ENCODE assay signal across 2 cellular contexts in the genomic region with DNA sequence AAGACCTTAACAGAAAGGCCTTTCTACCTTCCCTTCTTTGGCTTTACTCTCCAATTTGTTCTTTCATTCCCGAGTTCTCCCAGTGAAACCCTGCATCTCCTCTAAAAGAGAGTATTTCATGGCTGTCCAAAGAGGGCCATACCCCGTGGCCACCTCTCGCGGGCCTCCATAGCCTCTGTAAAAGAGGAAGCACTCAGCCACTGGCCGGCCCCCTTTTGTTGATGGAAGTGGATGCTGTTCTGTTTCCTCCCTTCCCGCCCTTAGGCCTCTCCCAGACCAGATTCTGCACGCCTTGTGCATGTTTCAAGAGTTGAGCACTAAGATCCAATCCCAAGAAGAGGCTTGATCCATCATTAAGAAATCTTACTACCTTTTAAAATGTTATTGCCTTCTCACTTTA.
TF ChIP-seq lines count a peak whose summit lies in the region.

No MANE protein-coding gene starts in this region.

TF ChIP-seq in SK-N-SH, 30 proteins besides CTCF, POLR2A, EP300 and RAD21:
- TF ChIP-seq, protein P1, sequence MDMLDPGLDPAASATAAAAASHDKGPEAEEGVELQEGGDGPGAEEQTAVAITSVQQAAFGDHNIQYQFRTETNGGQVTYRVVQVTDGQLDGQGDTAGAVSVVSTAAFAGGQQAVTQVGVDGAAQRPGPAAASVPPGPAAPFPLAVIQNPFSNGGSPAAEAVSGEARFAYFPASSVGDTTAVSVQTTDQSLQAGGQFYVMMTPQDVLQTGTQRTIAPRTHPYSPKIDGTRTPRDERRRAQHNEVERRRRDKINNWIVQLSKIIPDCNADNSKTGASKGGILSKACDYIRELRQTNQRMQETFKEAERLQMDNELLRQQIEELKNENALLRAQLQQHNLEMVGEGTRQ (IDR thresholded peaks at IDR 0.05; ENCODE audit: borderline replicate concordance, low read depth, low read length) = no peak
- TF ChIP-seq MEF2A (IDR thresholded peaks at IDR 0.05; ENCODE audit: borderline replicate concordance, low read depth) (no peak), GATA2 (CRISPR knock-in tag; IDR thresholded peaks at IDR 0.05) (no peak), EZH2phosphoT487 (IDR thresholded peaks at IDR 0.05; ENCODE audit: borderline replicate concordance, low read depth) (no peak), SMC3 (IDR thresholded peaks at IDR 0.05; ENCODE audit: low read depth, low read length) (no peak), GABPA (IDR thresholded peaks at IDR 0.05; ENCODE audit: low read depth) (no peak), ELF1 (IDR thresholded peaks at IDR 0.05) (no peak), NRF1 (IDR thresholded peaks at IDR 0.05; ENCODE audit: low read depth, low read length) (no peak), MXI1 (IDR thresholded peaks at IDR 0.05; ENCODE audit: low read depth, low read length) (no peak), SIN3A (IDR thresholded peaks at IDR 0.05; ENCODE audit: borderline replicate concordance, low read depth, low read length) (no peak), TAF1 (IDR thresholded peaks at IDR 0.05; ENCODE audit: borderline replicate concordance, low read depth, low read length) (no peak), FOXM1 (IDR thresholded peaks at IDR 0.05; ENCODE audit: low read depth) (no peak)
- TF ChIP-seq, protein P2, sequence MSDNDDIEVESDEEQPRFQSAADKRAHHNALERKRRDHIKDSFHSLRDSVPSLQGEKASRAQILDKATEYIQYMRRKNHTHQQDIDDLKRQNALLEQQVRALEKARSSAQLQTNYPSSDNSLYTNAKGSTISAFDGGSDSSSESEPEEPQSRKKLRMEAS (IDR thresholded peaks at IDR 0.05; ENCODE audit: low read depth) = no peak
- TF ChIP-seq, protein P3, sequence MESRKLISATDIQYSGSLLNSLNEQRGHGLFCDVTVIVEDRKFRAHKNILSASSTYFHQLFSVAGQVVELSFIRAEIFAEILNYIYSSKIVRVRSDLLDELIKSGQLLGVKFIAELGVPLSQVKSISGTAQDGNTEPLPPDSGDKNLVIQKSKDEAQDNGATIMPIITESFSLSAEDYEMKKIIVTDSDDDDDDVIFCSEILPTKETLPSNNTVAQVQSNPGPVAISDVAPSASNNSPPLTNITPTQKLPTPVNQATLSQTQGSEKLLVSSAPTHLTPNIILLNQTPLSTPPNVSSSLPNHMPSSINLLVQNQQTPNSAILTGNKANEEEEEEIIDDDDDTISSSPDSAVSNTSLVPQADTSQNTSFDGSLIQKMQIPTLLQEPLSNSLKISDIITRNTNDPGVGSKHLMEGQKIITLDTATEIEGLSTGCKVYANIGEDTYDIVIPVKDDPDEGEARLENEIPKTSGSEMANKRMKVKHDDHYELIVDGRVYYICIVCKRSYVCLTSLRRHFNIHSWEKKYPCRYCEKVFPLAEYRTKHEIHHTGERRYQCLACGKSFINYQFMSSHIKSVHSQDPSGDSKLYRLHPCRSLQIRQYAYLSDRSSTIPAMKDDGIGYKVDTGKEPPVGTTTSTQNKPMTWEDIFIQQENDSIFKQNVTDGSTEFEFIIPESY (IDR thresholded peaks at IDR 0.05; ENCODE audit: borderline replicate concordance, low read depth) = no peak
- TF ChIP-seq, protein P4, sequence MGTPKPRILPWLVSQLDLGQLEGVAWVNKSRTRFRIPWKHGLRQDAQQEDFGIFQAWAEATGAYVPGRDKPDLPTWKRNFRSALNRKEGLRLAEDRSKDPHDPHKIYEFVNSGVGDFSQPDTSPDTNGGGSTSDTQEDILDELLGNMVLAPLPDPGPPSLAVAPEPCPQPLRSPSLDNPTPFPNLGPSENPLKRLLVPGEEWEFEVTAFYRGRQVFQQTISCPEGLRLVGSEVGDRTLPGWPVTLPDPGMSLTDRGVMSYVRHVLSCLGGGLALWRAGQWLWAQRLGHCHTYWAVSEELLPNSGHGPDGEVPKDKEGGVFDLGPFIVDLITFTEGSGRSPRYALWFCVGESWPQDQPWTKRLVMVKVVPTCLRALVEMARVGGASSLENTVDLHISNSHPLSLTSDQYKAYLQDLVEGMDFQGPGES (IDR thresholded peaks at IDR 0.05; ENCODE audit: low read depth, low read length) = no peak
- TF ChIP-seq, protein P5, sequence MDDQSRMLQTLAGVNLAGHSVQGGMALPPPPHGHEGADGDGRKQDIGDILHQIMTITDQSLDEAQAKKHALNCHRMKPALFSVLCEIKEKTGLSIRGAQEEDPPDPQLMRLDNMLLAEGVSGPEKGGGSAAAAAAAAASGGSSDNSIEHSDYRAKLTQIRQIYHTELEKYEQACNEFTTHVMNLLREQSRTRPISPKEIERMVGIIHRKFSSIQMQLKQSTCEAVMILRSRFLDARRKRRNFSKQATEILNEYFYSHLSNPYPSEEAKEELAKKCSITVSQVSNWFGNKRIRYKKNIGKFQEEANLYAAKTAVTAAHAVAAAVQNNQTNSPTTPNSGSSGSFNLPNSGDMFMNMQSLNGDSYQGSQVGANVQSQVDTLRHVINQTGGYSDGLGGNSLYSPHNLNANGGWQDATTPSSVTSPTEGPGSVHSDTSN (IDR thresholded peaks at IDR 0.05) = no peak
- TF ChIP-seq, protein P6, sequence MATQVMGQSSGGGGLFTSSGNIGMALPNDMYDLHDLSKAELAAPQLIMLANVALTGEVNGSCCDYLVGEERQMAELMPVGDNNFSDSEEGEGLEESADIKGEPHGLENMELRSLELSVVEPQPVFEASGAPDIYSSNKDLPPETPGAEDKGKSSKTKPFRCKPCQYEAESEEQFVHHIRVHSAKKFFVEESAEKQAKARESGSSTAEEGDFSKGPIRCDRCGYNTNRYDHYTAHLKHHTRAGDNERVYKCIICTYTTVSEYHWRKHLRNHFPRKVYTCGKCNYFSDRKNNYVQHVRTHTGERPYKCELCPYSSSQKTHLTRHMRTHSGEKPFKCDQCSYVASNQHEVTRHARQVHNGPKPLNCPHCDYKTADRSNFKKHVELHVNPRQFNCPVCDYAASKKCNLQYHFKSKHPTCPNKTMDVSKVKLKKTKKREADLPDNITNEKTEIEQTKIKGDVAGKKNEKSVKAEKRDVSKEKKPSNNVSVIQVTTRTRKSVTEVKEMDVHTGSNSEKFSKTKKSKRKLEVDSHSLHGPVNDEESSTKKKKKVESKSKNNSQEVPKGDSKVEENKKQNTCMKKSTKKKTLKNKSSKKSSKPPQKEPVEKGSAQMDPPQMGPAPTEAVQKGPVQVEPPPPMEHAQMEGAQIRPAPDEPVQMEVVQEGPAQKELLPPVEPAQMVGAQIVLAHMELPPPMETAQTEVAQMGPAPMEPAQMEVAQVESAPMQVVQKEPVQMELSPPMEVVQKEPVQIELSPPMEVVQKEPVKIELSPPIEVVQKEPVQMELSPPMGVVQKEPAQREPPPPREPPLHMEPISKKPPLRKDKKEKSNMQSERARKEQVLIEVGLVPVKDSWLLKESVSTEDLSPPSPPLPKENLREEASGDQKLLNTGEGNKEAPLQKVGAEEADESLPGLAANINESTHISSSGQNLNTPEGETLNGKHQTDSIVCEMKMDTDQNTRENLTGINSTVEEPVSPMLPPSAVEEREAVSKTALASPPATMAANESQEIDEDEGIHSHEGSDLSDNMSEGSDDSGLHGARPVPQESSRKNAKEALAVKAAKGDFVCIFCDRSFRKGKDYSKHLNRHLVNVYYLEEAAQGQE (IDR thresholded peaks at IDR 0.05; ENCODE audit: low read depth, low read length) = no peak
TF ChIP-seq in SK-N-SH: peak in this region for 0.

TF ChIP-seq in endothelial cell of umbilical vein, 7 proteins besides CTCF, POLR2A, EP300 and RAD21:
- TF ChIP-seq POLR2AphosphoS5 (IDR thresholded peaks at IDR 0.05; ENCODE audit: insufficient read depth, low read depth, low read length) = no peak
- TF ChIP-seq MYC (IDR thresholded peaks at IDR 0.05; ENCODE audit: low read depth, low read length) = no peak
- TF ChIP-seq, protein P2 (IDR thresholded peaks at IDR 0.05; ENCODE audit: insufficient read depth, insufficient read length) = no peak
- no peak for TF ChIP-seq JUN (IDR thresholded peaks at IDR 0.05; ENCODE audit: borderline replicate concordance, insufficient read depth, insufficient read length, low read depth)
- no peak for TF ChIP-seq FOS (IDR thresholded peaks at IDR 0.05; ENCODE audit: borderline replicate concordance, insufficient read depth, low read length)
- TF ChIP-seq EZH2 (IDR thresholded peaks at IDR 0.05; ENCODE audit: borderline replicate concordance, low read depth, low read length, severe bottlenecking) = no peak
- no peak for TF ChIP-seq GATA2 (IDR thresholded peaks at IDR 0.05; ENCODE audit: insufficient read depth, insufficient read length, low read depth, low read length)
